In genomic region chr11:27012254-27012921, GRCh38 we compare ENCODE assay signal across 11 cellular contexts. TPM values are rescaled to one million over a fixed set of nuclear protein-coding genes. Genes with fewer than 3 reads are reported as not detected.
A peak's percentile ranks its signal among the peaks of the same experiment; 100 is the strongest.
DNase-seq lines count a peak whose midpoint lies in the region; ATAC-seq, FAIRE-seq and TF ChIP-seq lines count a peak whose summit lies in the region.
"Had no signal": no experiment of that assay in that cellular context is flagged by ENCODE, and none has a peak within 500 bp of the region (broad histone marks: within the 10 kb centered on the region; RNA-seq: fewer than 3 reads in every experiment).

No MANE protein-coding gene starts in this region.

- POLR2A ChIA-PET in AG04450 (lab: Yijun Ruan, JAX), result interaction anchor here (0.5 to 1.0 kb wide), 2 partner anchors 11 to 65 kb away, joined by 5 to 7 read pairs; no protein-coding TSS in a partner anchor
- POLR2A ChIA-PET in GM12878 (lab: Charles Lee), result no interaction called here
- POLR2A ChIA-PET in activated CD8-positive, alpha-beta T cell treated with anti-CD3 and anti-CD28 coated beads, Interleukin-2, amount 10 ng/mL, durations not matched to agents 7 days and 5 days (lab: Charles Lee), result no interaction called here

- no TSS peak for BruUV-seq in GM12878 (replicated peaks; lab: Mats Ljungman, UMichigan)

- H3K9ac ChIP-seq in GM12878 (ENCODE audit: control insufficient read depth, insufficient read depth, low read length) (no peak overlapping the region), kidney (ENCODE audit: low read length in 2 of 2) (no peak overlapping the region)

- ATAC-seq in GM12878, result 0 out of 3 replicates have a peak, but pooled peaks have one; percentile 18
- ATAC-seq in mucosa of descending colon, result peak; percentile 77
- no peak for ATAC-seq in activated CD8-positive, alpha-beta T cell treated with anti-CD3 and anti-CD28 coated beads, Interleukin-2, amount 10 ng/mL, durations not matched to agents 7 days and 5 days
- ATAC-seq: activated T-helper 17 cell treated with anti-CD3 and anti-CD28 coated beads, Interleukin-2, amount 50 U/mL, for 72 hours had no signal

- no peak overlapping the region for H3K27ac ChIP-seq in AG04450 (ENCODE audit: low read depth, low read length)
- H3K27ac ChIP-seq in GM12878 (ENCODE audit: control insufficient read depth, insufficient read depth), result no peak overlapping the region
- H3K27ac ChIP-seq in kidney (ENCODE audit: low read depth in 2 of 2, low read length in 2 of 2), result no peak overlapping the region
- H3K27ac ChIP-seq: upper lobe of left lung had no signal

- peak; percentile 64 for DNase-seq in AG04450 (ENCODE audit: low read depth, low spot score)
- DNase-seq in HTR-8/SVneo (ENCODE audit: insufficient read length, low spot score), result no peak
- no peak for DNase-seq in GM12878 (ENCODE audit: low read depth, low spot score)
- DNase-seq in mucosa of descending colon, result peak in 1 of 3 donors; percentile 25
- DNase-seq in kidney, result no peak
- DNase-seq in kidney glomerular epithelial cell (lab: John Stamatoyannopoulos, UW), result no peak
- DNase-seq in UCSD-AML1 (lab: John Stamatoyannopoulos, UW; ENCODE audit: unreplicated experiment), result no peak
- DNase-seq in activated CD8-positive, alpha-beta T cell treated with anti-CD3 and anti-CD28 coated beads, Interleukin-2, amount 10 ng/mL, durations not matched to agents 7 days and 5 days, result no peak
- DNase-seq: heart left ventricle, upper lobe of left lung had no signal

- no peak overlapping the region for H2AFZ ChIP-seq in GM12878 (ENCODE audit: control insufficient read depth, low read depth, low read length)

- in situ Hi-C loops in GM12878 (cut with MboI), result no loop called here

- H3K4me2 ChIP-seq in GM12878 (ENCODE audit: control insufficient read depth, insufficient read depth), result no peak overlapping the region

- intact Hi-C loops in GM12878 (cut with micrococcal nuclease; ENCODE audit: unreplicated experiment), result no loop called here
- intact Hi-C loops in mucosa of descending colon (cut with DNase I, micrococcal nuclease), result no loop called here
- intact Hi-C loops in kidney (cut with DNase I), result no loop called here

- no peak for TF ChIP-seq RAD21 in GM12878 (IDR thresholded peaks at IDR 0.05; ENCODE audit: insufficient read depth, low read depth, low read length)

- H3K4me3 Mint-ChIP-seq in activated CD8-positive, alpha-beta T cell treated with anti-CD3 and anti-CD28 coated beads, Interleukin-2, amount 10 ng/mL, durations not matched to agents 7 days and 5 days, result no peak overlapping the region
- H3K4me3 Mint-ChIP-seq: activated T-helper 17 cell treated with anti-CD3 and anti-CD28 coated beads, Interleukin-2, amount 50 U/mL, for 72 hours had no signal

- TF ChIP-seq POLR2A in GM12878 (IDR thresholded peaks at IDR 0.05; ENCODE audit: low read depth, low read length), result no peak

- H3K36me3 Mint-ChIP-seq in activated CD8-positive, alpha-beta T cell treated with anti-CD3 and anti-CD28 coated beads, Interleukin-2, amount 10 ng/mL, durations not matched to agents 7 days and 5 days (ENCODE audit: low read depth), result no peaks in the 10 kb centered on the region

- H3K27me3 Mint-ChIP-seq in activated CD8-positive, alpha-beta T cell treated with anti-CD3 and anti-CD28 coated beads, Interleukin-2, amount 10 ng/mL, durations not matched to agents 7 days and 5 days (ENCODE audit: low read depth), result no peaks in the 10 kb centered on the region
- H3K27me3 Mint-ChIP-seq: activated T-helper 17 cell treated with anti-CD3 and anti-CD28 coated beads, Interleukin-2, amount 50 U/mL, for 72 hours had no signal

- no peaks in the 10 kb centered on the region for H3K4me1 ChIP-seq in GM12878 (ENCODE audit: control insufficient read depth, insufficient read depth, low read length)
- H3K4me1 ChIP-seq in mucosa of descending colon (ENCODE audit: low read depth), result no peaks in the 10 kb centered on the region
- H3K4me1 ChIP-seq in kidney (ENCODE audit: control insufficient read depth in 1 of 2, insufficient read depth in 1 of 2, low read depth in 1 of 2, low read length in 2 of 2), result no peaks in the 10 kb centered on the region

- TF ChIP-seq CTCF in AG04450 (IDR thresholded peaks at IDR 0.05; ENCODE audit: low read depth, low read length) (no peak), GM12878 (IDR thresholded peaks at IDR 0.05 in 2 of 3, conservative IDR thresholded peaks at IDR 0.05 in 1 of 3; ENCODE audit: control insufficient read depth in 2 of 3, extremely low read depth in 1 of 3, insufficient read depth in 1 of 3, low read depth in 3 of 3, low read length in 3 of 3) (no peak), mucosa of descending colon (IDR thresholded peaks at IDR 0.05) (no peak), kidney (IDR thresholded peaks at IDR 0.05; ENCODE audit: borderline replicate concordance, extremely low read depth, insufficient read depth) (no peak)

- no peaks in the 10 kb centered on the region for H3K36me3 ChIP-seq in GM12878 (ENCODE audit: control insufficient read depth in 2 of 2, insufficient read depth in 2 of 2, low read length in 1 of 2)
- no peaks in the 10 kb centered on the region for H3K36me3 ChIP-seq in mucosa of descending colon (ENCODE audit: low read depth)
- no peaks in the 10 kb centered on the region for H3K36me3 ChIP-seq in kidney (ENCODE audit: control insufficient read depth in 1 of 2, insufficient read depth in 2 of 2, low read length in 2 of 2)
- H3K36me3 ChIP-seq: heart left ventricle, upper lobe of left lung had no signal

- H3K9me3 Mint-ChIP-seq in activated CD8-positive, alpha-beta T cell treated with anti-CD3 and anti-CD28 coated beads, Interleukin-2, amount 10 ng/mL, durations not matched to agents 7 days and 5 days (ENCODE audit: insufficient read depth), result no peaks in the 10 kb centered on the region

- no peaks in the 10 kb centered on the region for H3K4me1 Mint-ChIP-seq in activated CD8-positive, alpha-beta T cell treated with anti-CD3 and anti-CD28 coated beads, Interleukin-2, amount 10 ng/mL, durations not matched to agents 7 days and 5 days (ENCODE audit: low read depth)
- H3K4me1 Mint-ChIP-seq: activated T-helper 17 cell treated with anti-CD3 and anti-CD28 coated beads, Interleukin-2, amount 50 U/mL, for 72 hours had no signal

- FAIRE-seq in HTR-8/SVneo (lab: Jason Lieb, UNC), result peak; percentile 4
- FAIRE-seq in GM12878 (lab: Jason Lieb, UNC), result no peak
- no peak for FAIRE-seq in kidney (lab: Jason Lieb, UNC)

- no peaks in the 10 kb centered on the region for H3K79me2 ChIP-seq in GM12878 (ENCODE audit: control insufficient read depth, insufficient read depth, low read length)

- CTCF ChIA-PET in AG04450 (lab: Charles Lee), result no interaction called here
- CTCF ChIA-PET in GM12878 (lab: Yijun Ruan, JAX), result interaction anchor here (1.0 kb wide), 2 partner anchors 10 to 17 kb away, joined by 3 read pairs; no protein-coding TSS in a partner anchor
- CTCF ChIA-PET in activated CD8-positive, alpha-beta T cell treated with anti-CD3 and anti-CD28 coated beads, Interleukin-2, amount 10 ng/mL, durations not matched to agents 7 days and 5 days (lab: Charles Lee), result no interaction called here

- SMC1A ChIA-PET in GM12878 (lab: Charles Lee; ENCODE audit: uncharacterized antibody, unreplicated experiment), result interaction anchor here (0.7 kb wide), 1 partner anchor 27 kb away, joined by 3 read pairs; no protein-coding TSS in a partner anchor

- no peaks in the 10 kb centered on the region for H4K20me1 ChIP-seq in GM12878 (ENCODE audit: control insufficient read depth, insufficient read depth)

- 51% methylated on average over 4 of the region's 4 CpGs for WGBS in GM12878 (ENCODE audit: insufficient coverage, insufficient replicate concordance, low lambda C conversion rate, missing lambda C conversion rate)

- H3K4me3 ChIP-seq in AG04450 (ENCODE audit: low read depth, low read length) (peak overlapping the region; percentile 20; the same call in 1 of the 2 replicates), GM12878 (no peak overlapping the region), mucosa of descending colon (no peak overlapping the region), kidney (ENCODE audit: low read length in 2 of 2) (no peak overlapping the region)
- H3K4me3 ChIP-seq: heart left ventricle, upper lobe of left lung had no signal

- H3K27me3 ChIP-seq in AG04450 (ENCODE audit: control insufficient read depth, insufficient read depth, low read length), result no peaks in the 10 kb centered on the region
- H3K27me3 ChIP-seq in GM12878 (replicated peaks in 1 of 2; ENCODE audit: control insufficient read depth in 2 of 2, insufficient read depth in 2 of 2, low read length in 1 of 2), result no peaks in the 10 kb centered on the region
- H3K27me3 ChIP-seq: heart left ventricle, upper lobe of left lung had no signal

- no peak for TF ChIP-seq EP300 in GM12878 (IDR thresholded peaks at IDR 0.05; ENCODE audit: borderline replicate concordance in 1 of 2, control insufficient read depth in 1 of 2, low read depth in 2 of 2, low read length in 2 of 2)

- no peaks in the 10 kb centered on the region for H3K9me3 ChIP-seq in AG04450 (ENCODE audit: control insufficient read depth, insufficient read depth, low read length)
- no peaks in the 10 kb centered on the region for H3K9me3 ChIP-seq in GM12878 (replicated peaks; ENCODE audit: control insufficient read depth, insufficient read depth, low read length)
- H3K9me3 ChIP-seq in mucosa of descending colon, result no peaks in the 10 kb centered on the region
- H3K9me3 ChIP-seq in kidney (ENCODE audit: control insufficient read depth in 1 of 2, low read length in 2 of 2), result no peaks in the 10 kb centered on the region
- H3K9me3 ChIP-seq: upper lobe of left lung had no signal

- RAD21 ChIA-PET in GM12878 (lab: Charles Lee; ENCODE audit: unreplicated experiment), result no interaction called here

- H3K27ac Mint-ChIP-seq in activated CD8-positive, alpha-beta T cell treated with anti-CD3 and anti-CD28 coated beads, Interleukin-2, amount 10 ng/mL, durations not matched to agents 7 days and 5 days, result no peak overlapping the region
- H3K27ac Mint-ChIP-seq: activated T-helper 17 cell treated with anti-CD3 and anti-CD28 coated beads, Interleukin-2, amount 50 U/mL, for 72 hours had no signal

RNA-seq across cellular contexts. Expression of gene FIBIN, which starts 18.5 kb away (rescaled TPM):
- 44.4 and 49.0 TPM in 2 replicates for polyA plus RNA-seq in AG04450 (2011; rRNA removed)
- polyA minus RNA-seq in AG04450 (2011; rRNA and poly(A)+ RNA removed), result 24.1 and 26.6 TPM in 2 replicates
- total RNA-seq in GM12878 (2013; cell fraction: nucleolus; rRNA removed), result not detected in 2 replicates
- not detected in 2 replicates for total RNA-seq in GM12878 (2014; rRNA removed)
- not detected in 2 replicates for total RNA-seq in GM12878 (2014; rRNA removed; fragmentation: Illumina TruSeq; extraction: Trizol)
- total RNA-seq in GM12878 (2021), result not detected in 2 replicates
- not detected for polyA plus RNA-seq in GM12878 (2011; ENCODE audit: low read depth)
- not detected in 2 replicates for polyA plus RNA-seq in GM12878 (2011; rRNA removed)
- not detected in 2 replicates for polyA plus RNA-seq in GM12878 (2011; cell fraction: cytosol; rRNA removed)
- not detected in 2 replicates for polyA plus RNA-seq in GM12878 (2011; cell fraction: nucleus; rRNA removed)
- not detected in 2 replicates for polyA plus RNA-seq in GM12878 (2012)
- not detected in 2 replicates for polyA plus RNA-seq in GM12878 (2014; fragmentation: Illumina TruSeq; extraction: Trizol)
- not detected for polyA plus RNA-seq in GM12878 (2014; fragmentation: Nextera tagmentation; extraction: Ambion mirVana)
- polyA plus RNA-seq in GM12878 (2014; rRNA removed), result not detected in 2 replicates
- polyA plus RNA-seq in GM12878 (2016; fragmentation: Nextera tagmentation; extraction: Ambion mirVana), result not detected
- polyA minus RNA-seq in GM12878 (2011; rRNA and poly(A)+ RNA removed), result not detected in 2 replicates
- polyA minus RNA-seq in GM12878 (2011; cell fraction: cytosol; rRNA and poly(A)+ RNA removed), result not detected in 2 replicates
- not detected in 2 replicates for polyA minus RNA-seq in GM12878 (2011; cell fraction: nucleus; rRNA and poly(A)+ RNA removed)
- total RNA-seq in mucosa of descending colon, result 10 to 100 TPM in 1 of 3 donors, 1 to 10 TPM in 1, under 1 TPM in 1; 0.84 to 21.3 (median 2.8) TPM
- total RNA-seq in kidney, result 85.4 TPM
- polyA plus RNA-seq in kidney (ENCODE audit: insufficient read depth, low read depth, low replicate concordance), result 14.5 TPM
- total RNA-seq in activated CD8-positive, alpha-beta T cell treated with anti-CD3 and anti-CD28 coated beads, Interleukin-2, amount 10 ng/mL, durations not matched to agents 7 days and 5 days, result not detected
- total RNA-seq: activated T-helper 17 cell treated with anti-CD3 and anti-CD28 coated beads, Interleukin-2, amount 50 U/mL, for 72 hours had no signal

RNA-seq across cellular contexts. Expression of gene BBOX1, which starts 28.2 kb away (rescaled TPM):
- polyA plus RNA-seq in AG04450 (2011; rRNA removed) (0.06 and 0.07 TPM in 2 replicates), GM12878 (2011; rRNA removed) (3.5 and 5.7 TPM in 2 replicates), GM12878 (2014; fragmentation: Illumina TruSeq; extraction: Trizol) (not detected in 2 replicates), GM12878 (2014; fragmentation: Nextera tagmentation; extraction: Ambion mirVana) (not detected), GM12878 (2014; rRNA removed) (not detected in 2 replicates), GM12878 (2016; fragmentation: Nextera tagmentation; extraction: Ambion mirVana) (not detected), kidney (ENCODE audit: insufficient read depth, low read depth, low replicate concordance) (414 TPM)
- not detected in 2 replicates for polyA minus RNA-seq in AG04450 (2011; rRNA and poly(A)+ RNA removed)
- total RNA-seq in GM12878 (2013; cell fraction: nucleolus; rRNA removed), result not detected in 2 replicates
- total RNA-seq in GM12878 (2014; rRNA removed) (not detected in 2 replicates), GM12878 (2014; rRNA removed; fragmentation: Illumina TruSeq; extraction: Trizol) (not detected in 2 replicates), GM12878 (2021) (not detected in 2 replicates), mucosa of descending colon (not detected), kidney (159 TPM)
- not detected for polyA plus RNA-seq in GM12878 (2011; ENCODE audit: low read depth)
- 1.9 and 3.0 TPM in 2 replicates for polyA plus RNA-seq in GM12878 (2011; cell fraction: cytosol; rRNA removed)
- polyA plus RNA-seq in GM12878 (2011; cell fraction: nucleus; rRNA removed), result 1.8 TPM in 2 replicates
- polyA plus RNA-seq in GM12878 (2012), result not detected in 2 replicates
- polyA minus RNA-seq in GM12878 (2011; rRNA and poly(A)+ RNA removed), result 2.6 and 3.7 TPM in 2 replicates
- polyA minus RNA-seq in GM12878 (2011; cell fraction: cytosol; rRNA and poly(A)+ RNA removed), result 0.83 and 0.94 TPM in 2 replicates
- 0.29 and 1.9 TPM in 2 replicates for polyA minus RNA-seq in GM12878 (2011; cell fraction: nucleus; rRNA and poly(A)+ RNA removed)
- total RNA-seq in activated CD8-positive, alpha-beta T cell treated with anti-CD3 and anti-CD28 coated beads, Interleukin-2, amount 10 ng/mL, durations not matched to agents 7 days and 5 days, result not detected
- total RNA-seq: activated T-helper 17 cell treated with anti-CD3 and anti-CD28 coated beads, Interleukin-2, amount 50 U/mL, for 72 hours had no signal
- polyA plus RNA-seq: heart left ventricle had no signal

Comparison
In these comparisons a context has a peak if more than half of its experiments do, and no peak if none do; other contexts are left out.
1. RNA of gene BBOX1, which starts 28.2 kb away (total RNA-seq): 159 TPM in kidney (single experiment); not detected in GM12878, not detected in mucosa of descending colon and not detected in activated CD8-positive, alpha-beta T cell treated with anti-CD3 and anti-CD28 coated beads, Interleukin-2, amount 10 ng/mL, durations not matched to agents 7 days and 5 days; every median in the first group is over 100 times any median in the second.